Comparison of ENCODE assay signal across 1 cellular context in the genomic region with DNA sequence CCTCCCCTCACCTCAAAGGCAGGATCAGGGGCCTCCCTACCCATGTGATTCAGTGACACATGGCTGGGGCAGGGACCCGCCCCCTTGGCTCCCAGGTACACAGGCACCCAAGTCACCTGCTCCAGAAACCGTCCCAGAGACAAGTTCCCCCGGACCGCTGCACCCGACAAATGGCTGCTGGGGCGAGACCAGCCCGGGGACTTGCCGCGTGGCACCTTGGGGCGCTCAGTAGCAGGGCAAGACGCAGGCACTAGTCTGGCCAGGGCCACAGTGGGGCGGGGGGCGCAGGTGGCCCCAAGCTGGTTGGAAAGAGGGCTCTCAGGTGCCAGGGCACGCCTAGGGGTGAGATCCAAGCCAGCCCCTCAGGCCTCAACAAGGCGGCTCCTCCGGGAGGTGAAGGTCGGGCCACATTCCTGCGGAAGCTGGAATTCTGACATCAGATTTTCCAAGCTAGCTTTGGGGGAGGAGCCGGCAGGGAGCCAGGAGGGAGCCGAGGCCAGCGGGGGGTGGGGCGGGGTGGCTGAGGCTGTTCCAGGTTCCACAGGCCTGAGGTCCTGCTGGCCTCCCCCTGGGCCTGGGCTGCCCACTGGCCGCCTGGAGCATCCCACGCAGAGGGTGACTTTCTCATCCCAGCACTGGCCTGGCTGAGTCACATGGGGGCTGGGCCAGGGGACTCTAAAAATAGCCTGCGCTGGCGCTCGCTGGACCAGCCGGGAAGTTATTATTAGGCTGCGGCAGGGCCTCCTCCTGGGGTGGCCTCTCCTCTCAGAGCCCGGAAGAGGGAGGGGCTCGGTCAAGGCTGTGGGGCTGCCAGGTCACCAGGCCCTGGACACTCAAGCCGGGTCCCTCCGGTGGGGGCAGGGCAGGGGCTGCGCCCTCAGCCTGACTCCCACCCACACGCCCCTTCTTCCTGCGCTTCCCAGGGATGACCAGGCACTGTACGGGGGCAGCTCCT.
A peak's percentile ranks its signal among the peaks of the same experiment; 100 is the strongest.
TF ChIP-seq lines count a peak whose summit lies in the region.

No MANE protein-coding gene starts in this region.

TF ChIP-seq in K562, 482 proteins besides CTCF, POLR2A, EP300 and RAD21 (continued from another document and continues in another):
- TF ChIP-seq RFX1 (IDR thresholded peaks at IDR 0.05) (no peak), TEAD1 (CRISPR knock-in tag; IDR thresholded peaks at IDR 0.05) (no peak), GABPA (tag; conservative IDR thresholded peaks at IDR 0.05; ENCODE audit: low read depth) (no peak; the same call in 1 of the 2 replicates), HDGF (IDR thresholded peaks at IDR 0.05) (no peak), NFE2L1 (tag; IDR thresholded peaks at IDR 0.05; ENCODE audit: borderline replicate concordance, low read depth) (no peak), PML (IDR thresholded peaks at IDR 0.05; ENCODE audit: low read length) (no peak), NR2C2 (CRISPR knock-in tag; IDR thresholded peaks at IDR 0.05) (no peak), NR2C2 (tag; IDR thresholded peaks at IDR 0.05) (peak; percentile 12; the same call in 1 of the 2 replicates), ZNF282 (CRISPR knock-in tag; IDR thresholded peaks at IDR 0.05) (no peak), MEIS2 (IDR thresholded peaks at IDR 0.05; ENCODE audit: partially characterized antibody) (no peak), ATF7 (IDR thresholded peaks at IDR 0.05) (peak; percentile 40), HCFC1 (IDR thresholded peaks at IDR 0.05; ENCODE audit: low read depth, low read length) (no peak), NR4A1 (CRISPR knock-in tag; IDR thresholded peaks at IDR 0.05) (no peak), NR4A1 (tag; IDR thresholded peaks at IDR 0.05) (no peak), ZNF780A (CRISPR knock-in tag; IDR thresholded peaks at IDR 0.05) (no peak), CBFA2T3 (IDR thresholded peaks at IDR 0.05) (peak; percentile 30; the same call in 1 of the 2 replicates), BACH1 (tag; IDR thresholded peaks at IDR 0.05) (no peak), FOXM1 (IDR thresholded peaks at IDR 0.05; ENCODE audit: low read depth) (no peak), FOXM1 (CRISPR knock-in tag; IDR thresholded peaks at IDR 0.05; ENCODE audit: low read depth) (no peak), SRF (CRISPR knock-in tag; IDR thresholded peaks at IDR 0.05) (no peak), CEBPG (CRISPR knock-in tag; IDR thresholded peaks at IDR 0.05) (no peak), CEBPG (tag; conservative IDR thresholded peaks at IDR 0.05 in 1 of 2, IDR thresholded peaks at IDR 0.05 in 1 of 2) (no peak), KAT2B (IDR thresholded peaks at IDR 0.05; ENCODE audit: low read depth, low read length) (no peak), ZFX (CRISPR knock-in tag; IDR thresholded peaks at IDR 0.05) (peak; percentile 58), FOXP1 (CRISPR knock-in tag; IDR thresholded peaks at IDR 0.05) (no peak), ARID1B (IDR thresholded peaks at IDR 0.05) (peak; percentile 52; the same call in 1 of the 2 replicates), ZNF444 (CRISPR knock-in tag; IDR thresholded peaks at IDR 0.05) (no peak), POLR2G (IDR thresholded peaks at IDR 0.05; ENCODE audit: low read depth, low read length) (peak; percentile 50; the same call in 1 of the 2 replicates), HDAC6 (IDR thresholded peaks at IDR 0.05; ENCODE audit: low read depth, low read length) (no peak), HSF4 (CRISPR knock-in tag; IDR thresholded peaks at IDR 0.05; ENCODE audit: borderline replicate concordance) (no peak), CAMTA2 (CRISPR knock-in tag; conservative IDR thresholded peaks at IDR 0.05) (no peak), HDAC1 (IDR thresholded peaks at IDR 0.05) (peak in 1 of 2 experiments; percentile 11; a peak in 1 of 4 replicates), ZNF165 (CRISPR knock-in tag; IDR thresholded peaks at IDR 0.05; ENCODE audit: borderline replicate concordance) (no peak), ETV6 (IDR thresholded peaks at IDR 0.05; ENCODE audit: borderline replicate concordance in 1 of 2, low read depth in 2 of 2, low read length in 1 of 2) (no peak), ETV6 (CRISPR knock-in tag; IDR thresholded peaks at IDR 0.05; ENCODE audit: borderline replicate concordance) (no peak), ZBED1 (IDR thresholded peaks at IDR 0.05) (no peak), TAL1 (IDR thresholded peaks at IDR 0.05) (no peak), HNRNPH1 (optimal IDR thresholded peaks at IDR 0.05; ENCODE audit: low read depth, low read length) (no peak), KAT8 (IDR thresholded peaks at IDR 0.05; ENCODE audit: low read depth) (no peak), PTBP1 (IDR thresholded peaks at IDR 0.05; ENCODE audit: low read depth, low read length) (no peak), TAF1 (IDR thresholded peaks at IDR 0.05; ENCODE audit: control insufficient read depth, extremely low read depth, insufficient read depth, low read length, severe bottlenecking) (no peak), ZNF384 (IDR thresholded peaks at IDR 0.05; ENCODE audit: low read depth, low read length) (no peak)
- TF ChIP-seq, protein P1, sequence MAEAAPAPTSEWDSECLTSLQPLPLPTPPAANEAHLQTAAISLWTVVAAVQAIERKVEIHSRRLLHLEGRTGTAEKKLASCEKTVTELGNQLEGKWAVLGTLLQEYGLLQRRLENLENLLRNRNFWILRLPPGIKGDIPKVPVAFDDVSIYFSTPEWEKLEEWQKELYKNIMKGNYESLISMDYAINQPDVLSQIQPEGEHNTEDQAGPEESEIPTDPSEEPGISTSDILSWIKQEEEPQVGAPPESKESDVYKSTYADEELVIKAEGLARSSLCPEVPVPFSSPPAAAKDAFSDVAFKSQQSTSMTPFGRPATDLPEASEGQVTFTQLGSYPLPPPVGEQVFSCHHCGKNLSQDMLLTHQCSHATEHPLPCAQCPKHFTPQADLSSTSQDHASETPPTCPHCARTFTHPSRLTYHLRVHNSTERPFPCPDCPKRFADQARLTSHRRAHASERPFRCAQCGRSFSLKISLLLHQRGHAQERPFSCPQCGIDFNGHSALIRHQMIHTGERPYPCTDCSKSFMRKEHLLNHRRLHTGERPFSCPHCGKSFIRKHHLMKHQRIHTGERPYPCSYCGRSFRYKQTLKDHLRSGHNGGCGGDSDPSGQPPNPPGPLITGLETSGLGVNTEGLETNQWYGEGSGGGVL (CRISPR knock-in tag; IDR thresholded peaks at IDR 0.05) = no peak
- TF ChIP-seq, protein P2, sequence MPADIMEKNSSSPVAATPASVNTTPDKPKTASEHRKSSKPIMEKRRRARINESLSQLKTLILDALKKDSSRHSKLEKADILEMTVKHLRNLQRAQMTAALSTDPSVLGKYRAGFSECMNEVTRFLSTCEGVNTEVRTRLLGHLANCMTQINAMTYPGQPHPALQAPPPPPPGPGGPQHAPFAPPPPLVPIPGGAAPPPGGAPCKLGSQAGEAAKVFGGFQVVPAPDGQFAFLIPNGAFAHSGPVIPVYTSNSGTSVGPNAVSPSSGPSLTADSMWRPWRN (IDR thresholded peaks at IDR 0.05; ENCODE audit: low read depth) = no peak
- TF ChIP-seq, protein P3, sequence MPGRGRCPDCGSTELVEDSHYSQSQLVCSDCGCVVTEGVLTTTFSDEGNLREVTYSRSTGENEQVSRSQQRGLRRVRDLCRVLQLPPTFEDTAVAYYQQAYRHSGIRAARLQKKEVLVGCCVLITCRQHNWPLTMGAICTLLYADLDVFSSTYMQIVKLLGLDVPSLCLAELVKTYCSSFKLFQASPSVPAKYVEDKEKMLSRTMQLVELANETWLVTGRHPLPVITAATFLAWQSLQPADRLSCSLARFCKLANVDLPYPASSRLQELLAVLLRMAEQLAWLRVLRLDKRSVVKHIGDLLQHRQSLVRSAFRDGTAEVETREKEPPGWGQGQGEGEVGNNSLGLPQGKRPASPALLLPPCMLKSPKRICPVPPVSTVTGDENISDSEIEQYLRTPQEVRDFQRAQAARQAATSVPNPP (IDR thresholded peaks at IDR 0.05; ENCODE audit: borderline replicate concordance, insufficient read depth, insufficient read length) = no peak
- TF ChIP-seq, protein P4, sequence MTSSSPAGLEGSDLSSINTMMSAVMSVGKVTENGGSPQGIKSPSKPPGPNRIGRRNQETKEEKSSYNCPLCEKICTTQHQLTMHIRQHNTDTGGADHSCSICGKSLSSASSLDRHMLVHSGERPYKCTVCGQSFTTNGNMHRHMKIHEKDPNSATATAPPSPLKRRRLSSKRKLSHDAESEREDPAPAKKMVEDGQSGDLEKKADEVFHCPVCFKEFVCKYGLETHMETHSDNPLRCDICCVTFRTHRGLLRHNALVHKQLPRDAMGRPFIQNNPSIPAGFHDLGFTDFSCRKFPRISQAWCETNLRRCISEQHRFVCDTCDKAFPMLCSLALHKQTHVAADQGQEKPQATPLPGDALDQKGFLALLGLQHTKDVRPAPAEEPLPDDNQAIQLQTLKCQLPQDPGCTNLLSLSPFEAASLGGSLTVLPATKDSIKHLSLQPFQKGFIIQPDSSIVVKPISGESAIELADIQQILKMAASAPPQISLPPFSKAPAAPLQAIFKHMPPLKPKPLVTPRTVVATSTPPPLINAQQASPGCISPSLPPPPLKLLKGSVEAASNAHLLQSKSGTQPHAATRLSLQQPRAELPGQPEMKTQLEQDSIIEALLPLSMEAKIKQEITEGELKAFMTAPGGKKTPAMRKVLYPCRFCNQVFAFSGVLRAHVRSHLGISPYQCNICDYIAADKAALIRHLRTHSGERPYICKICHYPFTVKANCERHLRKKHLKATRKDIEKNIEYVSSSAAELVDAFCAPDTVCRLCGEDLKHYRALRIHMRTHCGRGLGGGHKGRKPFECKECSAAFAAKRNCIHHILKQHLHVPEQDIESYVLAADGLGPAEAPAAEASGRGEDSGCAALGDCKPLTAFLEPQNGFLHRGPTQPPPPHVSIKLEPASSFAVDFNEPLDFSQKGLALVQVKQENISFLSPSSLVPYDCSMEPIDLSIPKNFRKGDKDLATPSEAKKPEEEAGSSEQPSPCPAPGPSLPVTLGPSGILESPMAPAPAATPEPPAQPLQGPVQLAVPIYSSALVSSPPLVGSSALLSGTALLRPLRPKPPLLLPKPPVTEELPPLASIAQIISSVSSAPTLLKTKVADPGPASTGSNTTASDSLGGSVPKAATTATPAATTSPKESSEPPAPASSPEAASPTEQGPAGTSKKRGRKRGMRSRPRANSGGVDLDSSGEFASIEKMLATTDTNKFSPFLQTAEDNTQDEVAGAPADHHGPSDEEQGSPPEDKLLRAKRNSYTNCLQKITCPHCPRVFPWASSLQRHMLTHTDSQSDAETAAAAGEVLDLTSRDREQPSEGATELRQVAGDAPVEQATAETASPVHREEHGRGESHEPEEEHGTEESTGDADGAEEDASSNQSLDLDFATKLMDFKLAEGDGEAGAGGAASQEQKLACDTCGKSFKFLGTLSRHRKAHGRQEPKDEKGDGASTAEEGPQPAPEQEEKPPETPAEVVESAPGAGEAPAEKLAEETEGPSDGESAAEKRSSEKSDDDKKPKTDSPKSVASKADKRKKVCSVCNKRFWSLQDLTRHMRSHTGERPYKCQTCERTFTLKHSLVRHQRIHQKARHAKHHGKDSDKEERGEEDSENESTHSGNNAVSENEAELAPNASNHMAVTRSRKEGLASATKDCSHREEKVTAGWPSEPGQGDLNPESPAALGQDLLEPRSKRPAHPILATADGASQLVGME (CRISPR knock-in tag; IDR thresholded peaks at IDR 0.05) = peak; percentile 79; the same call in 1 of the 2 replicates
- TF ChIP-seq, protein P5, sequence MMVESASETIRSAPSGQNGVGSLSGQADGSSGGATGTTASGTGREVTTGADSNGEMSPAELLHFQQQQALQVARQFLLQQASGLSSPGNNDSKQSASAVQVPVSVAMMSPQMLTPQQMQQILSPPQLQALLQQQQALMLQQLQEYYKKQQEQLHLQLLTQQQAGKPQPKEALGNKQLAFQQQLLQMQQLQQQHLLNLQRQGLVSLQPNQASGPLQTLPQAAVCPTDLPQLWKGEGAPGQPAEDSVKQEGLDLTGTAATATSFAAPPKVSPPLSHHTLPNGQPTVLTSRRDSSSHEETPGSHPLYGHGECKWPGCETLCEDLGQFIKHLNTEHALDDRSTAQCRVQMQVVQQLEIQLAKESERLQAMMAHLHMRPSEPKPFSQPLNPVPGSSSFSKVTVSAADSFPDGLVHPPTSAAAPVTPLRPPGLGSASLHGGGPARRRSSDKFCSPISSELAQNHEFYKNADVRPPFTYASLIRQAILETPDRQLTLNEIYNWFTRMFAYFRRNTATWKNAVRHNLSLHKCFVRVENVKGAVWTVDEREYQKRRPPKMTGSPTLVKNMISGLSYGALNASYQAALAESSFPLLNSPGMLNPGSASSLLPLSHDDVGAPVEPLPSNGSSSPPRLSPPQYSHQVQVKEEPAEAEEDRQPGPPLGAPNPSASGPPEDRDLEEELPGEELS (CRISPR knock-in tag; IDR thresholded peaks at IDR 0.05; ENCODE audit: borderline replicate concordance) = no peak
- TF ChIP-seq, protein P6, sequence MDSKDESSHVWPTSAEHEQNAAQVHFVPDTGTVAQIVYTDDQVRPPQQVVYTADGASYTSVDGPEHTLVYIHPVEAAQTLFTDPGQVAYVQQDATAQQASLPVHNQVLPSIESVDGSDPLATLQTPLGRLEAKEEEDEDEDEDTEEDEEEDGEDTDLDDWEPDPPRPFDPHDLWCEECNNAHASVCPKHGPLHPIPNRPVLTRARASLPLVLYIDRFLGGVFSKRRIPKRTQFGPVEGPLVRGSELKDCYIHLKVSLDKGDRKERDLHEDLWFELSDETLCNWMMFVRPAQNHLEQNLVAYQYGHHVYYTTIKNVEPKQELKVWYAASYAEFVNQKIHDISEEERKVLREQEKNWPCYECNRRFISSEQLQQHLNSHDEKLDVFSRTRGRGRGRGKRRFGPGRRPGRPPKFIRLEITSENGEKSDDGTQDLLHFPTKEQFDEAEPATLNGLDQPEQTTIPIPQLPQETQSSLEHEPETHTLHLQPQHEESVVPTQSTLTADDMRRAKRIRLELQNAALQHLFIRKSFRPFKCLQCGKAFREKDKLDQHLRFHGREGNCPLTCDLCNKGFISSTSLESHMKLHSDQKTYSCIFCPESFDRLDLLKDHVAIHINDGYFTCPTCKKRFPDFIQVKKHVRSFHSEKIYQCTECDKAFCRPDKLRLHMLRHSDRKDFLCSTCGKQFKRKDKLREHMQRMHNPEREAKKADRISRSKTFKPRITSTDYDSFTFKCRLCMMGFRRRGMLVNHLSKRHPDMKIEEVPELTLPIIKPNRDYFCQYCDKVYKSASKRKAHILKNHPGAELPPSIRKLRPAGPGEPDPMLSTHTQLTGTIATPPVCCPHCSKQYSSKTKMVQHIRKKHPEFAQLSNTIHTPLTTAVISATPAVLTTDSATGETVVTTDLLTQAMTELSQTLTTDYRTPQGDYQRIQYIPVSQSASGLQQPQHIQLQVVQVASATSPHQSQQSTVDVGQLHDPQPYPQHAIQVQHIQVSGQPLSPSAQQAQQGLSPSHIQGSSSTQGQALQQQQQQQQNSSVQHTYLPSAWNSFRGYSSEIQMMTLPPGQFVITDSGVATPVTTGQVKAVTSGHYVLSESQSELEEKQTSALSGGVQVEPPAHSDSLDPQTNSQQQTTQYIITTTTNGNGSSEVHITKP (IDR thresholded peaks at IDR 0.05; ENCODE audit: partially characterized antibody) = peak; percentile 60
- TF ChIP-seq, protein P7, sequence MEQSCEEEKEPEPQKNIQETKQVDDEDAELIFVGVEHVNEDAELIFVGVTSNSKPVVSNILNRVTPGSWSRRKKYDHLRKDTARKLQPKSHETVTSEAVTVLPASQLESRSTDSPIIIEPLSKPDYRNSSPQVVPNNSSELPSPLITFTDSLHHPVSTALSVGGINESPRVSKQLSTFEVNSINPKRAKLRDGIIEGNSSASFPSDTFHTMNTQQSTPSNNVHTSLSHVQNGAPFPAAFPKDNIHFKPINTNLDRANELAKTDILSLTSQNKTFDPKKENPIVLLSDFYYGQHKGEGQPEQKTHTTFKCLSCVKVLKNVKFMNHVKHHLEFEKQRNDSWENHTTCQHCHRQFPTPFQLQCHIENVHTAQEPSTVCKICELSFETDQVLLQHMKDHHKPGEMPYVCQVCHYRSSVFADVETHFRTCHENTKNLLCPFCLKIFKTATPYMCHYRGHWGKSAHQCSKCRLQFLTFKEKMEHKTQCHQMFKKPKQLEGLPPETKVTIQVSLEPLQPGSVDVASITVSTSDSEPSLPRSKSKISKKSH (CRISPR knock-in tag; IDR thresholded peaks at IDR 0.05) = no peak
